12 cellular contexts compared by ENCODE assay signal in genomic region chr3:45178131-45179023, GRCh38. TPM values are rescaled to one million over a fixed set of nuclear protein-coding genes. Genes with fewer than 3 reads are reported as not detected.
DNase-seq lines count a peak whose midpoint lies in the region; ATAC-seq, FAIRE-seq and TF ChIP-seq lines count a peak whose summit lies in the region.
"Had no signal": no experiment of that assay in that cellular context is flagged by ENCODE, and none has a peak within 500 bp of the region (broad histone marks: within the 10 kb centered on the region; RNA-seq: fewer than 3 reads in every experiment).

No MANE protein-coding gene starts in this region.

- no peaks in the 10 kb centered on the region for H3K9me3 ChIP-seq in mucosa of stomach (ENCODE audit: control insufficient read depth, low read length)

- H3K27me3 ChIP-seq in bronchial epithelial cell (ENCODE audit: control insufficient read depth, insufficient read depth, low read length) (no peaks in the 10 kb centered on the region), mucosa of stomach (ENCODE audit: control insufficient read depth, insufficient read depth, low read length) (no peaks in the 10 kb centered on the region)
- H3K27me3 ChIP-seq: cardiac muscle cell had no signal

- H3K9ac ChIP-seq in mucosa of stomach (ENCODE audit: low read length): peak overlapping the region; percentile 42

- peak; percentile 33 for DNase-seq in AG10803 (ENCODE audit: low read depth)
- DNase-seq in NCI-H2107 treated with DMSO at 0.1 percent for 48 hours (lab: John Stamatoyannopoulos, UW; ENCODE audit: unreplicated experiment): peak; percentile 22
- peak; percentile 72 for DNase-seq in bronchial epithelial cell (ENCODE audit: low read depth)
- no peak for DNase-seq in D341Med (ENCODE audit: low spot score)
- DNase-seq in GM13976 (ENCODE audit: low spot score): no peak
- no peak for DNase-seq in DMS153 treated with DMSO at 0.1 percent for 48 hours (lab: John Stamatoyannopoulos, UW; ENCODE audit: unreplicated experiment)
- DNase-seq: activated CD8-positive, alpha-beta memory T cell treated with anti-CD3 and anti-CD28 coated beads, Interleukin-2, amount 10 ng/mL, durations not matched to agents 7 days and 5 days; head of caudate nucleus had no signal

- no peaks in the 10 kb centered on the region for H3K36me3 ChIP-seq in bronchial epithelial cell (ENCODE audit: control insufficient read depth, insufficient read depth, low read length)
- no peaks in the 10 kb centered on the region for H3K36me3 ChIP-seq in mucosa of stomach (ENCODE audit: control insufficient read depth, insufficient read depth, low read length)
- H3K36me3 ChIP-seq: cardiac muscle cell had no signal

- H3K4me3 ChIP-seq in AG10803 (ENCODE audit: low read length): no peak overlapping the region
- no peak overlapping the region for H3K4me3 ChIP-seq in bronchial epithelial cell (ENCODE audit: low read depth, low read length)
- no peak overlapping the region for H3K4me3 ChIP-seq in mucosa of stomach (ENCODE audit: low read length)
- H3K4me3 ChIP-seq: cardiac muscle cell had no signal

- peak; percentile 80 for FAIRE-seq in bronchial epithelial cell (lab: Jason Lieb, UNC)
- FAIRE-seq: GM19239 had no signal

- TF ChIP-seq CTCF in AG10803 (conservative IDR thresholded peaks at IDR 0.05; ENCODE audit: low read length) (no peak), bronchial epithelial cell (IDR thresholded peaks at IDR 0.05; ENCODE audit: insufficient read depth, low read length, severe bottlenecking) (no peak), GM13976 (IDR thresholded peaks at IDR 0.05; ENCODE audit: borderline replicate concordance, control extremely low read depth, extremely low read depth, insufficient read depth, missing control alignments) (no peak)

- ATAC-seq in HG03439 (IDR thresholded peaks at IDR 0.05; ENCODE audit: unreplicated experiment): no peak
- ATAC-seq: activated CD8-positive, alpha-beta memory T cell treated with anti-CD3 and anti-CD28 coated beads, Interleukin-2, amount 10 ng/mL, durations not matched to agents 7 days and 5 days had no signal

- peaks cover 49% of the 10 kb centered on the region for H3K4me1 ChIP-seq in mucosa of stomach (ENCODE audit: control insufficient read depth, insufficient read depth, low read length)

- in situ Hi-C loops in GM13976 (cut with MboI; ENCODE audit: low sequenced_read_pairs, unreplicated experiment): no loop called here

RNA-seq across cellular contexts. Expression of gene CDCP1, which starts 32.2 kb away (rescaled TPM):
- 41.3 and 64.9 TPM in 2 replicates for total RNA-seq in bronchial epithelial cell

RNA-seq across cellular contexts. Expression of gene TMEM158, which starts 47.7 kb away (rescaled TPM):
- total RNA-seq in bronchial epithelial cell: 1.3 and 1.6 TPM in 2 replicates

Comparison
In these comparisons a context has a peak if more than half of its experiments do, and no peak if none do; other contexts are left out.
1. DNase-seq: peak in AG10803 (single experiment), NCI-H2107 treated with DMSO at 0.1 percent for 48 hours (single experiment) and bronchial epithelial cell (single experiment); none in D341Med (single experiment), GM13976 (single experiment) and DMS153 treated with DMSO at 0.1 percent for 48 hours (single experiment).